1 cellular context compared by ENCODE assay signal in genomic region chr22:30209642-30210041, GRCh38.
A peak's percentile ranks its signal among the peaks of the same experiment; 100 is the strongest.
TF ChIP-seq lines count a peak whose summit lies in the region.

No MANE protein-coding gene starts in this region.

TF ChIP-seq in HepG2, 621 proteins besides CTCF, POLR2A, EP300 and RAD21:
- no peak for TF ChIP-seq SOX13 (IDR thresholded peaks at IDR 0.05)
- TF ChIP-seq SOX13 (CRISPR knock-in tag; conservative IDR thresholded peaks at IDR 0.05 in 1 of 2, IDR thresholded peaks at IDR 0.05 in 1 of 2): no peak
- no peak for TF ChIP-seq ZNF7 (CRISPR knock-in tag; IDR thresholded peaks at IDR 0.05)
- no peak for TF ChIP-seq MIER2 (CRISPR knock-in tag; IDR thresholded peaks at IDR 0.05)
- TF ChIP-seq ZNF274 (CRISPR knock-in tag; IDR thresholded peaks at IDR 0.05): no peak
- no peak for TF ChIP-seq ZNF256 (CRISPR knock-in tag; conservative IDR thresholded peaks at IDR 0.05)
- TF ChIP-seq JUN (CRISPR knock-in tag; IDR thresholded peaks at IDR 0.05): 0 out of 2 replicates have a peak, but pooled peaks have one; percentile 3
- no peak for TF ChIP-seq ZNF775 (CRISPR knock-in tag; IDR thresholded peaks at IDR 0.05; ENCODE audit: borderline replicate concordance)
- TF ChIP-seq HNF1A (IDR thresholded peaks at IDR 0.05; ENCODE audit: low read depth): no peak
- 0 out of 2 replicates have a peak, but pooled peaks have one; percentile 41 for TF ChIP-seq HNF1A (CRISPR knock-in tag; IDR thresholded peaks at IDR 0.05; ENCODE audit: borderline replicate concordance)
- no peak for TF ChIP-seq ZNF564 (CRISPR knock-in tag; IDR thresholded peaks at IDR 0.05)
- TF ChIP-seq TCF12 (IDR thresholded peaks at IDR 0.05): no peak
- no peak for TF ChIP-seq TCF12 (CRISPR knock-in tag; IDR thresholded peaks at IDR 0.05)
- 0 out of 2 replicates have a peak, but pooled peaks have one; percentile 5 for TF ChIP-seq ZNF543 (CRISPR knock-in tag; IDR thresholded peaks at IDR 0.05)
- no peak for TF ChIP-seq SMAD3 (CRISPR knock-in tag; IDR thresholded peaks at IDR 0.05)
- no peak for TF ChIP-seq JUND (CRISPR knock-in tag; IDR thresholded peaks at IDR 0.05)
- no peak for TF ChIP-seq ZNF121 (CRISPR knock-in tag; IDR thresholded peaks at IDR 0.05)
- 0 out of 2 replicates have a peak, but pooled peaks have one; percentile 4 for TF ChIP-seq MTA1 (CRISPR knock-in tag; IDR thresholded peaks at IDR 0.05; ENCODE audit: borderline replicate concordance)
